In genomic region chr16:28210979-28211505, GRCh38 we compare ENCODE assay signal across 8 cellular contexts. TPM values are rescaled to one million over a fixed set of nuclear protein-coding genes. Genes with fewer than 3 reads are reported as not detected.
DNase-seq lines count a peak whose midpoint lies in the region; ATAC-seq and TF ChIP-seq lines count a peak whose summit lies in the region.

No MANE protein-coding gene starts in this region.

- peaks cover 3 to 5% of the 10 kb centered on the region in 2 donors for H3K9me3 Mint-ChIP-seq in activated naive CD4-positive, alpha-beta T cell treated with anti-CD3 and anti-CD28 coated beads, Interleukin-2, amount 50 U/mL, for 72 hours

- H3K4me1 ChIP-seq in SJCRH30 = no peaks in the 10 kb centered on the region
- H3K4me1 ChIP-seq in tibial artery = peaks cover 0 to 25% (median 11%) of the 10 kb centered on the region in 4 donors

- intact Hi-C loops in tibial artery (cut with DNase I; ENCODE audit: low total_unique reads) = loop anchor here (5.0 to 10.0 kb wide), 2 partner anchors 284 to 664 kb away; partner anchors contain the start of genes APOBR, CLN3 and GTF3C1

- H3K4me3 ChIP-seq in AG04449 (ENCODE audit: low read depth, low read length) (peak overlapping the region; percentile 80), SJCRH30 (peak overlapping the region; percentile 82), tibial artery (peak overlapping the region; percentile 68 to 78)

- TF ChIP-seq CTCF in AG04449 (IDR thresholded peaks at IDR 0.05; ENCODE audit: insufficient read depth, low read length, missing control alignments) (no peak), omental fat pad (IDR thresholded peaks at IDR 0.05) (no peak), tibial artery (IDR thresholded peaks at IDR 0.05) (no peak)

- H3K36me3 Mint-ChIP-seq in activated naive CD4-positive, alpha-beta T cell treated with anti-CD3 and anti-CD28 coated beads, Interleukin-2, amount 50 U/mL, for 72 hours = peaks cover 30 to 49% of the 10 kb centered on the region in 2 donors

- POLR2A ChIA-PET in AG04449 (lab: Yijun Ruan, JAX) = interaction anchor here (0.6 to 1.7 kb wide), 5 partner anchors 9 to 30 kb away, joined by 3 to 7 read pairs (median 4); no protein-coding TSS in a partner anchor

- H3K27me3 ChIP-seq in SJCRH30 (no peaks in the 10 kb centered on the region), tibial artery (no peaks in the 10 kb centered on the region)

- DNase-seq in AG04449 (ENCODE audit: low read depth, low spot score) = no peak
- DNase-seq in HT1080 (ENCODE audit: low read depth) = peak; percentile 62
- DNase-seq in SJCRH30 = peak; percentile 66 to 70
- DNase-seq in activated naive CD4-positive, alpha-beta T cell treated with anti-CD3 and anti-CD28 coated beads, Interleukin-2, amount 50 U/mL, for 72 hours (ENCODE audit: low spot score in 2 of 2) = peak; percentile 68 to 81
- DNase-seq in globus pallidus (ENCODE audit: low spot score) = peak; percentile 44
- peak; percentile 57 for DNase-seq in omental fat pad (ENCODE audit: low spot score)
- DNase-seq in tibial artery = peak; percentile 64 to 86

- CTCF ChIA-PET in AG04449 (lab: Yijun Ruan, JAX) = interaction anchor here (0.7 to 1.7 kb wide), 5 partner anchors 14 to 140 kb away, joined by 3 to 5 read pairs (median 4); no protein-coding TSS in a partner anchor

- peak overlapping the region; percentile 53; the same call in 1 of the 2 replicates for H3K27ac ChIP-seq in SJCRH30
- H3K27ac ChIP-seq in tibial artery = peak overlapping the region; percentile 86 to 92

- peaks cover 25% of the 10 kb centered on the region for H3K36me3 ChIP-seq in SJCRH30
- H3K36me3 ChIP-seq in tibial artery = peaks cover 0 to 11% (median 0%) of the 10 kb centered on the region in 3 donors

- H3K9me3 ChIP-seq in SJCRH30 (replicated peaks) (no peaks in the 10 kb centered on the region), tibial artery (no peaks in the 10 kb centered on the region)

- H3K27ac Mint-ChIP-seq in activated naive CD4-positive, alpha-beta T cell treated with anti-CD3 and anti-CD28 coated beads, Interleukin-2, amount 50 U/mL, for 72 hours = peak overlapping the region; percentile 90

- ATAC-seq in GM18867 (IDR thresholded peaks at IDR 0.05; ENCODE audit: unreplicated experiment) (peak; percentile 35), omental fat pad (ENCODE audit: low FRiP score) (peak; percentile 76)
- ATAC-seq in activated naive CD4-positive, alpha-beta T cell treated with anti-CD3 and anti-CD28 coated beads, Interleukin-2, amount 50 U/mL, for 72 hours = peak; percentile 51 to 75

RNA-seq across cellular contexts. Expression of gene XPO6, which starts 0.7 kb away (rescaled TPM):
- total RNA-seq in HT1080 (2014; rRNA removed; shearing (Covaris generic)) = 176 TPM in 2 replicates
- polyA plus RNA-seq in HT1080 (2015; cell fraction: cytosol; rRNA removed) = 132 and 142 TPM in 2 replicates
- 208 and 236 TPM in 2 replicates for polyA plus RNA-seq in HT1080 (2015; cell fraction: nucleus; rRNA removed)
- 86.7 and 95.6 TPM in 2 replicates for total RNA-seq in SJCRH30 (2014; rRNA removed; shearing (Covaris generic))
- total RNA-seq in activated naive CD4-positive, alpha-beta T cell treated with anti-CD3 and anti-CD28 coated beads, Interleukin-2, amount 50 U/mL, for 72 hours = 100 to 1,000 TPM; 204 to 278 TPM
- 100 to 1,000 TPM in 2 of 4 donors, 10 to 100 TPM in 2; 59.5 to 162 (median 118) TPM for total RNA-seq in omental fat pad
